ENCODE assay signal across 9 cellular contexts in genomic region chr4:54586343-54586953, GRCh38.
DNase-seq lines count a peak whose midpoint lies in the region; ATAC-seq and TF ChIP-seq lines count a peak whose summit lies in the region.
"Had no signal": no experiment of that assay in that cellular context is flagged by ENCODE, and none has a peak within 500 bp of the region (broad histone marks: within the 10 kb centered on the region; RNA-seq: fewer than 3 reads in every experiment).

No MANE protein-coding gene starts in this region.

- H3K9ac ChIP-seq in PC-3 (ENCODE audit: low read length), result no peak overlapping the region

- H3K4me2 ChIP-seq in PC-3 (ENCODE audit: low read length), result peak overlapping the region; percentile 3; the same call in 1 of the 2 replicates

- H3K27ac ChIP-seq in PC-3 (ENCODE audit: low read length), result peak overlapping the region; percentile 6; the same call in 1 of the 2 replicates
- H3K27ac ChIP-seq in upper lobe of right lung, result no peak overlapping the region

- H3K79me2 ChIP-seq in PC-3 (ENCODE audit: low read length), result no peaks in the 10 kb centered on the region

- H3K4me3 ChIP-seq in PC-3 (ENCODE audit: low read length) (no peak overlapping the region), upper lobe of right lung (no peak overlapping the region)

- POLR2A ChIA-PET in PC-3 (lab: Charles Lee; ENCODE audit: unreplicated experiment), result interaction anchor here (0.7 kb wide), 1 partner anchor 16 kb away, joined by 7 read pairs; no protein-coding TSS in a partner anchor

- intact Hi-C loops in PC-3 (cut with micrococcal nuclease) (no loop called here), upper lobe of right lung (cut with DNase I) (no loop called here), posterior cingulate gyrus (cut with DNase I) (no loop called here)

- H3K4me1 ChIP-seq in PC-3 (ENCODE audit: insufficient read depth, low read length) (peaks cover 13% of the 10 kb centered on the region), upper lobe of right lung (no peaks in the 10 kb centered on the region)

- CTCF ChIA-PET in PC-3 (lab: Charles Lee), result no interaction called here

- DNase-seq in NCI-H345 (lab: John Stamatoyannopoulos, UW) (peak; percentile 42), NCI-H345 treated with DMSO at 0.1 percent for 48 hours (lab: John Stamatoyannopoulos, UW; ENCODE audit: unreplicated experiment) (no peak), PC-3 (peak; percentile 79), upper lobe of right lung (no peak), activated T-cell treated with anti-CD3 and anti-CD28 coated beads for 4 hours (no peak), posterior cingulate gyrus (no peak)
- DNase-seq: NCI-H526 treated with DMSO at 0.1 percent for 48 hours had no signal

- H3F3A ChIP-seq in PC-3 (ENCODE audit: low read length, unreplicated experiment), result no peaks in the 10 kb centered on the region

- no peak for TF ChIP-seq CTCF in PC-3 (conservative IDR thresholded peaks at IDR 0.05; ENCODE audit: low read depth, low read length)
- no peak for TF ChIP-seq CTCF in upper lobe of right lung (IDR thresholded peaks at IDR 0.05)

- H2AFZ ChIP-seq in PC-3 (ENCODE audit: low read length), result no peak overlapping the region

- H3K9me3 ChIP-seq in PC-3 (ENCODE audit: low read length) (no peaks in the 10 kb centered on the region), upper lobe of right lung (no peaks in the 10 kb centered on the region)

- no peaks in the 10 kb centered on the region for H3K9me2 ChIP-seq in PC-3 (replicated peaks; ENCODE audit: low read length)

- no peaks in the 10 kb centered on the region for H4K20me1 ChIP-seq in PC-3 (ENCODE audit: low read length)

- BruUV-seq in PC-3 (replicated peaks; lab: Mats Ljungman, UMichigan), result no TSS peak

- ATAC-seq in PC-3, result peak; percentile 49; the same call in 1 of the 2 replicates
- ATAC-seq in esophagus mucosa, result peak; percentile 64
- ATAC-seq in upper lobe of right lung, result peak; percentile 63
- ATAC-seq in HG02588 (IDR thresholded peaks at IDR 0.05; ENCODE audit: unreplicated experiment), result no peak

- H3K27me3 ChIP-seq in PC-3 (ENCODE audit: low read length) (peaks cover 35% of the 10 kb centered on the region), upper lobe of right lung (no peaks in the 10 kb centered on the region)

- H3K36me3 ChIP-seq in PC-3 (ENCODE audit: low read depth, low read length) (no peaks in the 10 kb centered on the region), upper lobe of right lung (no peaks in the 10 kb centered on the region)

Comparison
In these comparisons a context has a peak if more than half of its experiments do, and no peak if none do; other contexts are left out.
1. DNase-seq: peak in NCI-H345 (single experiment) and PC-3 (single experiment); none in NCI-H345 treated with DMSO at 0.1 percent for 48 hours (single experiment), upper lobe of right lung (single experiment), activated T-cell treated with anti-CD3 and anti-CD28 coated beads for 4 hours (single experiment) and posterior cingulate gyrus (0 of 10).